In genomic region chr1:151961795-151962194, GRCh38 we compare ENCODE assay signal across 1 cellular context.
TF ChIP-seq lines count a peak whose summit lies in the region.

No MANE protein-coding gene starts in this region.

TF ChIP-seq in HepG2, 621 proteins besides CTCF, POLR2A, EP300 and RAD21:
- TF ChIP-seq, protein P1, sequence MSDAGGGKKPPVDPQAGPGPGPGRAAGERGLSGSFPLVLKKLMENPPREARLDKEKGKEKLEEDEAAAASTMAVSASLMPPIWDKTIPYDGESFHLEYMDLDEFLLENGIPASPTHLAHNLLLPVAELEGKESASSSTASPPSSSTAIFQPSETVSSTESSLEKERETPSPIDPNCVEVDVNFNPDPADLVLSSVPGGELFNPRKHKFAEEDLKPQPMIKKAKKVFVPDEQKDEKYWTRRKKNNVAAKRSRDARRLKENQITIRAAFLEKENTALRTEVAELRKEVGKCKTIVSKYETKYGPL (CRISPR knock-in tag; IDR thresholded peaks at IDR 0.05), result no peak
- TF ChIP-seq, protein P2, sequence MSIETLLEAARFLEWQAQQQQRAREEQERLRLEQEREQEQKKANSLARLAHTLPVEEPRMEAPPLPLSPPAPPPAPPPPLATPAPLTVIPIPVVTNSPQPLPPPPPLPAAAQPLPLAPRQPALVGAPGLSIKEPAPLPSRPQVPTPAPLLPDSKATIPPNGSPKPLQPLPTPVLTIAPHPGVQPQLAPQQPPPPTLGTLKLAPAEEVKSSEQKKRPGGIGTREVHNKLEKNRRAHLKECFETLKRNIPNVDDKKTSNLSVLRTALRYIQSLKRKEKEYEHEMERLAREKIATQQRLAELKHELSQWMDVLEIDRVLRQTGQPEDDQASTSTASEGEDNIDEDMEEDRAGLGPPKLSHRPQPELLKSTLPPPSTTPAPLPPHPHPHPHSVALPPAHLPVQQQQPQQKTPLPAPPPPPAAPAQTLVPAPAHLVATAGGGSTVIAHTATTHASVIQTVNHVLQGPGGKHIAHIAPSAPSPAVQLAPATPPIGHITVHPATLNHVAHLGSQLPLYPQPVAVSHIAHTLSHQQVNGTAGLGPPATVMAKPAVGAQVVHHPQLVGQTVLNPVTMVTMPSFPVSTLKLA (IDR thresholded peaks at IDR 0.05), result no peak
- TF ChIP-seq BHLHE40 (IDR thresholded peaks at IDR 0.05; ENCODE audit: low read length), result no peak
- TF ChIP-seq ZNF441 (CRISPR knock-in tag; IDR thresholded peaks at IDR 0.05; ENCODE audit: borderline replicate concordance), result no peak
- TF ChIP-seq ZNF891 (CRISPR knock-in tag; IDR thresholded peaks at IDR 0.05), result no peak
- no peak for TF ChIP-seq ZNF180 (CRISPR knock-in tag; IDR thresholded peaks at IDR 0.05; ENCODE audit: borderline replicate concordance, low read depth)
- TF ChIP-seq JDP2 (CRISPR knock-in tag; IDR thresholded peaks at IDR 0.05; ENCODE audit: borderline replicate concordance), result no peak
- no peak for TF ChIP-seq GFI1 (CRISPR knock-in tag; IDR thresholded peaks at IDR 0.05; ENCODE audit: borderline replicate concordance)
- TF ChIP-seq, protein P3, sequence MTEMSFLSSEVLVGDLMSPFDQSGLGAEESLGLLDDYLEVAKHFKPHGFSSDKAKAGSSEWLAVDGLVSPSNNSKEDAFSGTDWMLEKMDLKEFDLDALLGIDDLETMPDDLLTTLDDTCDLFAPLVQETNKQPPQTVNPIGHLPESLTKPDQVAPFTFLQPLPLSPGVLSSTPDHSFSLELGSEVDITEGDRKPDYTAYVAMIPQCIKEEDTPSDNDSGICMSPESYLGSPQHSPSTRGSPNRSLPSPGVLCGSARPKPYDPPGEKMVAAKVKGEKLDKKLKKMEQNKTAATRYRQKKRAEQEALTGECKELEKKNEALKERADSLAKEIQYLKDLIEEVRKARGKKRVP (CRISPR knock-in tag; IDR thresholded peaks at IDR 0.05), result no peak
- no peak for TF ChIP-seq NFYB (CRISPR knock-in tag; IDR thresholded peaks at IDR 0.05)
- no peak for TF ChIP-seq ZFP82 (CRISPR knock-in tag; IDR thresholded peaks at IDR 0.05; ENCODE audit: borderline replicate concordance)
- TF ChIP-seq SMAD3 (CRISPR knock-in tag; IDR thresholded peaks at IDR 0.05), result no peak
- TF ChIP-seq, protein P4, sequence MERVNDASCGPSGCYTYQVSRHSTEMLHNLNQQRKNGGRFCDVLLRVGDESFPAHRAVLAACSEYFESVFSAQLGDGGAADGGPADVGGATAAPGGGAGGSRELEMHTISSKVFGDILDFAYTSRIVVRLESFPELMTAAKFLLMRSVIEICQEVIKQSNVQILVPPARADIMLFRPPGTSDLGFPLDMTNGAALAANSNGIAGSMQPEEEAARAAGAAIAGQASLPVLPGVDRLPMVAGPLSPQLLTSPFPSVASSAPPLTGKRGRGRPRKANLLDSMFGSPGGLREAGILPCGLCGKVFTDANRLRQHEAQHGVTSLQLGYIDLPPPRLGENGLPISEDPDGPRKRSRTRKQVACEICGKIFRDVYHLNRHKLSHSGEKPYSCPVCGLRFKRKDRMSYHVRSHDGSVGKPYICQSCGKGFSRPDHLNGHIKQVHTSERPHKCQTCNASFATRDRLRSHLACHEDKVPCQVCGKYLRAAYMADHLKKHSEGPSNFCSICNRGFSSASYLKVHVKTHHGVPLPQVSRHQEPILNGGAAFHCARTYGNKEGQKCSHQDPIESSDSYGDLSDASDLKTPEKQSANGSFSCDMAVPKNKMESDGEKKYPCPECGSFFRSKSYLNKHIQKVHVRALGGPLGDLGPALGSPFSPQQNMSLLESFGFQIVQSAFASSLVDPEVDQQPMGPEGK (CRISPR knock-in tag; IDR thresholded peaks at IDR 0.05), result no peak
- no peak for TF ChIP-seq ZNF550 (CRISPR knock-in tag; IDR thresholded peaks at IDR 0.05; ENCODE audit: borderline replicate concordance)
- no peak for TF ChIP-seq U2AF1 (optimal IDR thresholded peaks at IDR 0.05; ENCODE audit: low read depth, low read length)
- TF ChIP-seq, protein P5, sequence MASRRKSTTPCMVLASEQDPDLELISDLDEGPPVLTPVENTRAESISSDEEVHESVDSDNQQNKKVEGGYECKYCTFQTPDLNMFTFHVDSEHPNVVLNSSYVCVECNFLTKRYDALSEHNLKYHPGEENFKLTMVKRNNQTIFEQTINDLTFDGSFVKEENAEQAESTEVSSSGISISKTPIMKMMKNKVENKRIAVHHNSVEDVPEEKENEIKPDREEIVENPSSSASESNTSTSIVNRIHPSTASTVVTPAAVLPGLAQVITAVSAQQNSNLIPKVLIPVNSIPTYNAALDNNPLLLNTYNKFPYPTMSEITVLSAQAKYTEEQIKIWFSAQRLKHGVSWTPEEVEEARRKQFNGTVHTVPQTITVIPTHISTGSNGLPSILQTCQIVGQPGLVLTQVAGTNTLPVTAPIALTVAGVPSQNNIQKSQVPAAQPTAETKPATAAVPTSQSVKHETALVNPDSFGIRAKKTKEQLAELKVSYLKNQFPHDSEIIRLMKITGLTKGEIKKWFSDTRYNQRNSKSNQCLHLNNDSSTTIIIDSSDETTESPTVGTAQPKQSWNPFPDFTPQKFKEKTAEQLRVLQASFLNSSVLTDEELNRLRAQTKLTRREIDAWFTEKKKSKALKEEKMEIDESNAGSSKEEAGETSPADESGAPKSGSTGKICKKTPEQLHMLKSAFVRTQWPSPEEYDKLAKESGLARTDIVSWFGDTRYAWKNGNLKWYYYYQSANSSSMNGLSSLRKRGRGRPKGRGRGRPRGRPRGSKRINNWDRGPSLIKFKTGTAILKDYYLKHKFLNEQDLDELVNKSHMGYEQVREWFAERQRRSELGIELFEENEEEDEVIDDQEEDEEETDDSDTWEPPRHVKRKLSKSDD (CRISPR knock-in tag; IDR thresholded peaks at IDR 0.05; ENCODE audit: low read depth), result no peak
- TF ChIP-seq, protein P6, sequence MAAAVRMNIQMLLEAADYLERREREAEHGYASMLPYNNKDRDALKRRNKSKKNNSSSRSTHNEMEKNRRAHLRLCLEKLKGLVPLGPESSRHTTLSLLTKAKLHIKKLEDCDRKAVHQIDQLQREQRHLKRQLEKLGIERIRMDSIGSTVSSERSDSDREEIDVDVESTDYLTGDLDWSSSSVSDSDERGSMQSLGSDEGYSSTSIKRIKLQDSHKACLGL (CRISPR knock-in tag; IDR thresholded peaks at IDR 0.05), result no peak
- TF ChIP-seq ZNF329 (CRISPR knock-in tag; IDR thresholded peaks at IDR 0.05; ENCODE audit: low read depth), result no peak
- TF ChIP-seq MLLT10 (CRISPR knock-in tag; IDR thresholded peaks at IDR 0.05), result no peak
- TF ChIP-seq ZGPAT (CRISPR knock-in tag; IDR thresholded peaks at IDR 0.05), result no peak
